8 cellular contexts compared by ENCODE assay signal in genomic region chr15:64095795-64096485, GRCh38. TPM values are rescaled to one million over a fixed set of nuclear protein-coding genes. Genes with fewer than 3 reads are reported as not detected.
DNase-seq lines count a peak whose midpoint lies in the region; ATAC-seq and TF ChIP-seq lines count a peak whose summit lies in the region.

Gene SNX1 (plus strand): TSS chr15:64095982. CDS start chr15:64096014, 32 bp downstream.

- H3K9me3 Mint-ChIP-seq in osteocyte (ENCODE audit: unreplicated experiment): no peaks in the 10 kb centered on the region

- WGBS in testis, 2 donors: 0 to 1% methylated on average over 44 to 63 of the region's 63 CpGs

- peak within 1 kb of the TSS; percentile 96 for H3K4me3 Mint-ChIP-seq in osteocyte (ENCODE audit: unreplicated experiment)

- H3K36me3 Mint-ChIP-seq in osteocyte (ENCODE audit: unreplicated experiment): peaks cover 4% of the 10 kb centered on the region

- no peaks in the 10 kb centered on the region for H3K27me3 Mint-ChIP-seq in osteocyte (ENCODE audit: unreplicated experiment)

- peak within 1 kb of the TSS; percentile 98 for H3K27ac Mint-ChIP-seq in osteocyte (ENCODE audit: unreplicated experiment)

- H3K9me3 ChIP-seq in testis: no peaks in the 10 kb centered on the region

- no peaks in the 10 kb centered on the region for H3K27me3 ChIP-seq in testis

- intact Hi-C loops in head of caudate nucleus (cut with DNase I): loop anchor here (2.0 kb wide), 1 partner anchor 57 kb away; no protein-coding TSS in a partner anchor
- intact Hi-C loops in testis (cut with DNase I; ENCODE audit: low total_unique reads): loop anchor here (5.0 kb wide), 1 partner anchor 56 kb away; the partner anchor contains the start of gene SNX22

- no peaks in the 10 kb centered on the region for H3K36me3 ChIP-seq in testis (ENCODE audit: low read depth, missing control alignments)

- TF ChIP-seq CTCF in osteocyte (IDR thresholded peaks at IDR 0.05): no peak
- TF ChIP-seq CTCF in testis (IDR thresholded peaks at IDR 0.05): peak in 1 of 3 experiments; percentile 32

- ATAC-seq in HG02642 (IDR thresholded peaks at IDR 0.05; ENCODE audit: poor library complexity, unreplicated experiment): peak; percentile 49

- H3K4me1 ChIP-seq in testis: peaks cover 25% of the 10 kb centered on the region

- peak; percentile 70 for TF ChIP-seq POLR2A in testis (IDR thresholded peaks at IDR 0.05)

- H3K27ac ChIP-seq in testis: peak within 1 kb of the TSS; percentile 79 to 93

- peaks cover 47% of the 10 kb centered on the region for H3K4me1 Mint-ChIP-seq in osteocyte (ENCODE audit: unreplicated experiment)

- H3K4me3 ChIP-seq in testis: peak within 1 kb of the TSS; percentile 81 to 97

- DNase-seq in GM04503 (ENCODE audit: low read depth) (peak; percentile 73), NCI-H1436 treated with DMSO at 0.1 percent for 48 hours (lab: John Stamatoyannopoulos, UW) (peak; percentile 29), SW480 (ENCODE audit: low spot score) (peak; percentile 92), head of caudate nucleus (peak; percentile 91 to 98 (median 96)), osteocyte (ENCODE audit: extremely low spot score, unreplicated experiment) (peak; percentile 97), testis (peak; percentile 96)
- DNase-seq in activated naive CD8-positive, alpha-beta T cell treated with anti-CD3 and anti-CD28 coated beads, Interleukin-2, amount 50 U/mL, for 16 hours (ENCODE audit: low read depth, low spot score): peak; percentile 81

RNA-seq across cellular contexts. Expression of gene SNX1, which starts in this region (rescaled TPM):
- total RNA-seq in osteocyte (101 and 106 TPM in 2 replicates), testis (10 to 100 TPM; 79.1 to 86.0 TPM)
- polyA plus RNA-seq in testis (ENCODE audit: insufficient read depth, low read depth, low replicate concordance): 93.1 TPM

Comparison
In these comparisons a context has a peak if more than half of its experiments do, and no peak if none do; other contexts are left out.
1. Peak in every context shown above with its lines: DNase-seq, ATAC-seq, H3K4me3 ChIP-seq and H3K27ac ChIP-seq.
2. DNase-seq: peak in every context shown above with its lines; median percentile 97 in osteocyte; 96 in head of caudate nucleus; 96 in testis; 92 in SW480; 81 in activated naive CD8-positive, alpha-beta T cell treated with anti-CD3 and anti-CD28 coated beads, Interleukin-2, amount 50 U/mL, for 16 hours; 73 in GM04503; 29 in NCI-H1436 treated with DMSO at 0.1 percent for 48 hours.